ENCODE assay signal across 20 cellular contexts in the genomic region with DNA sequence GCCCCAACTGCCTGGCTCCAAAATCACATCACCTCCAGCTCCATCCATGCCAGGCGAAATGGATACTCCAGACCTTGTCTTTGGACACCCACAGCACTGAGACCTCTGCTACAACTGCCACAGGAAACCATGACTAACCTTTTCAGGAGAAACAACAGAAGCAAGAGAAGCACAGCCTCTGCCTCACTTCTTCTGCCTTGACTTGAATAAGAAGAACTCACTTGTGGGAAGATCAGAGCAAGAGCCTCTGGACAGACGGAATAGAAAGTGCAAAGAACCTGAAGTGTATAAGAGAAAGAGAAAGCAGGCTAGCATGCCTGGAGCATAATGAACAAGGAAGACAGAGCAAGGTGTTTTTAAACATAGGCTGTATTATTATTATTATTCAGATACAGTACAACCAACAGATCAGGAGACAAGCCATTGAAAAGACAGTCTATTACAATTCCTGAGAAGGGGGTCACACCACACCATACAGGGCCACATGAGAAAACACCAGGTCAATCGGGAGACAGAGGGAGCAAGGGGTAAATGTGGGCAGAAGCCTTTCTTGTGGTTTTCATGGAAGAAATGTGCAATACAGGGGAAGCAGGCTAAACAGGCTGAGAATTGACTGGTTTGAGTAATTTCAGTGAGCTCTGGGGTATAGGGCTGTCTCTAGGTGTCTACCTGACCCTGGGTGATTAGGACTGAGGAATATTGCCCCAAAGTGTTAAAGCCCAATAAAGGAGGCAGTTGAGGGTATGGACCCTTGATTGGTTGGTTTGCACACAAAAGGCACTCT. TPM values are rescaled to one million over a fixed set of nuclear protein-coding genes. Genes with fewer than 3 reads are reported as not detected.
A peak's percentile ranks its signal among the peaks of the same experiment; 100 is the strongest.
DNase-seq lines count a peak whose midpoint lies in the region; ATAC-seq lines count a peak whose summit lies in the region.
"Had no signal": no experiment of that assay in that cellular context is flagged by ENCODE, and none has a peak within 500 bp of the region (broad histone marks: within the 10 kb centered on the region; RNA-seq: fewer than 3 reads in every experiment).

No MANE protein-coding gene starts in this region.

- H3K36me3 Mint-ChIP-seq in activated CD4-positive, alpha-beta T cell treated with anti-CD3 and anti-CD28 coated beads for 36 hours (ENCODE audit: low read depth), result no peaks in the 10 kb centered on the region
- no peaks in the 10 kb centered on the region for H3K36me3 Mint-ChIP-seq in activated CD4-positive, alpha-beta T cell treated with anti-CD3 and anti-CD28 coated beads, Interleukin-2, amount 10 ng/mL, durations not matched to agents 7 days and 5 days (ENCODE audit: low read depth)
- H3K36me3 Mint-ChIP-seq: type B pancreatic cell had no signal

- H3K9me3 Mint-ChIP-seq in activated CD4-positive, alpha-beta T cell treated with anti-CD3 and anti-CD28 coated beads for 36 hours (ENCODE audit: low read depth), result no peaks in the 10 kb centered on the region
- no peaks in the 10 kb centered on the region for H3K9me3 Mint-ChIP-seq in activated CD4-positive, alpha-beta T cell treated with anti-CD3 and anti-CD28 coated beads, Interleukin-2, amount 10 ng/mL, durations not matched to agents 7 days and 5 days
- H3K9me3 Mint-ChIP-seq: type B pancreatic cell had no signal

- CTCF ChIA-PET in activated CD4-positive, alpha-beta T cell treated with anti-CD3 and anti-CD28 coated beads for 36 hours (lab: Charles Lee), result interaction anchor here (0.6 to 4.9 kb wide), 3 partner anchors 10 to 247 kb away, joined by 4 to 18 read pairs (median 12); no protein-coding TSS in a partner anchor
- CTCF ChIA-PET in activated CD4-positive, alpha-beta T cell treated with anti-CD3 and anti-CD28 coated beads, Interleukin-2, amount 10 ng/mL, durations not matched to agents 7 days and 5 days (lab: Charles Lee), result interaction anchor here (1.2 to 1.5 kb wide), 4 partner anchors 9 to 27 kb away, joined by 3 read pairs; no protein-coding TSS in a partner anchor

- peak overlapping the region; percentile 7 for H3K4me3 Mint-ChIP-seq in activated CD4-positive, alpha-beta T cell treated with anti-CD3 and anti-CD28 coated beads for 36 hours
- H3K4me3 Mint-ChIP-seq in activated CD4-positive, alpha-beta T cell treated with anti-CD3 and anti-CD28 coated beads, Interleukin-2, amount 10 ng/mL, durations not matched to agents 7 days and 5 days, result no peak overlapping the region
- H3K4me3 Mint-ChIP-seq: type B pancreatic cell had no signal

- POLR2A ChIA-PET in activated CD4-positive, alpha-beta T cell treated with anti-CD3 and anti-CD28 coated beads for 36 hours (lab: Charles Lee), result no interaction called here
- POLR2A ChIA-PET in activated CD4-positive, alpha-beta T cell treated with anti-CD3 and anti-CD28 coated beads, Interleukin-2, amount 10 ng/mL, durations not matched to agents 7 days and 5 days (lab: Charles Lee), result no interaction called here

- DNase-seq in activated CD4-positive, alpha-beta T cell treated with anti-CD3 and anti-CD28 coated beads for 36 hours, result peak; percentile 47
- DNase-seq in activated CD4-positive, alpha-beta T cell treated with anti-CD3 and anti-CD28 coated beads, Interleukin-2, amount 10 ng/mL, durations not matched to agents 7 days and 5 days, result no peak
- DNase-seq in NOMO-1 treated with dmso at 0.1 percent for 144 hours (lab: John Stamatoyannopoulos, UW; ENCODE audit: unreplicated experiment) (peak; percentile 43), dermis blood vessel endothelial cell (peak; percentile 24), NCI-H146 treated with DMSO at 0.1 percent for 48 hours (lab: John Stamatoyannopoulos, UW; ENCODE audit: unreplicated experiment) (no peak)
- DNase-seq: C1 segment of cervical spinal cord; colonic mucosa; DMS79 treated with DMSO at 0.1 percent for 48 hours; foreskin fibroblast; NCI-H1105; occipital lobe; stimulated activated CD4-positive, alpha-beta T cell treated with anti-CD3 and anti-CD28 coated beads, Interleukin-4, amount 100 ng/mL, for 4 hours had no signal

- H3K27me3 Mint-ChIP-seq in activated CD4-positive, alpha-beta T cell treated with anti-CD3 and anti-CD28 coated beads for 36 hours, result peaks cover 24% of the 10 kb centered on the region
- peaks cover 3% of the 10 kb centered on the region for H3K27me3 Mint-ChIP-seq in activated CD4-positive, alpha-beta T cell treated with anti-CD3 and anti-CD28 coated beads, Interleukin-2, amount 10 ng/mL, durations not matched to agents 7 days and 5 days

- intact Hi-C loops in activated CD4-positive, alpha-beta T cell treated with anti-CD3 and anti-CD28 coated beads for 36 hours (cut with DNase I, micrococcal nuclease), result loop anchor here (1.0 to 10.0 kb wide), 5 partner anchors 19 to 1214 kb away; partner anchors contain the start of genes ITGA5 (in 1 of the 2) and TESPA1 (in 1 of the 2)

- peak; percentile 78 for ATAC-seq in activated CD4-positive, alpha-beta T cell treated with anti-CD3 and anti-CD28 coated beads for 36 hours
- ATAC-seq in GM21717 (IDR thresholded peaks at IDR 0.05; ENCODE audit: unreplicated experiment) (peak; percentile 52), HG03025 (IDR thresholded peaks at IDR 0.05; ENCODE audit: low FRiP score, unreplicated experiment) (no peak), HG02642 (IDR thresholded peaks at IDR 0.05; ENCODE audit: poor library complexity, unreplicated experiment) (no peak)

- H3K27ac Mint-ChIP-seq in activated CD4-positive, alpha-beta T cell treated with anti-CD3 and anti-CD28 coated beads for 36 hours, result peak overlapping the region; percentile 57
- H3K27ac Mint-ChIP-seq in activated CD4-positive, alpha-beta T cell treated with anti-CD3 and anti-CD28 coated beads, Interleukin-2, amount 10 ng/mL, durations not matched to agents 7 days and 5 days, result no peak overlapping the region
- H3K27ac Mint-ChIP-seq: type B pancreatic cell had no signal

- peaks cover 21% of the 10 kb centered on the region for H3K4me1 Mint-ChIP-seq in activated CD4-positive, alpha-beta T cell treated with anti-CD3 and anti-CD28 coated beads for 36 hours
- peaks cover 14% of the 10 kb centered on the region for H3K4me1 Mint-ChIP-seq in activated CD4-positive, alpha-beta T cell treated with anti-CD3 and anti-CD28 coated beads, Interleukin-2, amount 10 ng/mL, durations not matched to agents 7 days and 5 days

RNA-seq across cellular contexts. Expression of gene OR10P1, which starts 7.4 kb away (rescaled TPM):
- total RNA-seq in activated CD4-positive, alpha-beta T cell treated with anti-CD3 and anti-CD28 coated beads for 36 hours, result not detected
- not detected for total RNA-seq in activated CD4-positive, alpha-beta T cell treated with anti-CD3 and anti-CD28 coated beads, Interleukin-2, amount 10 ng/mL, durations not matched to agents 7 days and 5 days
- not detected in 2 replicates for total RNA-seq in dermis blood vessel endothelial cell
- total RNA-seq: A172; astrocyte; colonic mucosa; mononuclear cell; occipital lobe; T-helper 1 cell treated with Interleukin-12 subunit alpha and Interleukin-12 subunit beta and Interleukin-4 antibody, amounts not matched to agents 30 ng/mL and 1 ng/mL, for 36 hours had no signal

RNA-seq across cellular contexts. Expression of gene OR2AP1, which starts 57.0 kb away (rescaled TPM):
- not detected for total RNA-seq in activated CD4-positive, alpha-beta T cell treated with anti-CD3 and anti-CD28 coated beads for 36 hours
- total RNA-seq in activated CD4-positive, alpha-beta T cell treated with anti-CD3 and anti-CD28 coated beads, Interleukin-2, amount 10 ng/mL, durations not matched to agents 7 days and 5 days, result not detected
- total RNA-seq in dermis blood vessel endothelial cell, result not detected in 2 replicates
- total RNA-seq: A172; astrocyte; colonic mucosa; mononuclear cell; occipital lobe; T-helper 1 cell treated with Interleukin-12 subunit alpha and Interleukin-12 subunit beta and Interleukin-4 antibody, amounts not matched to agents 30 ng/mL and 1 ng/mL, for 36 hours had no signal

Comparison
In these comparisons a context has a peak if more than half of its experiments do, and no peak if none do; other contexts are left out.
1. DNase-seq: peak in activated CD4-positive, alpha-beta T cell treated with anti-CD3 and anti-CD28 coated beads for 36 hours (single experiment), NOMO-1 treated with dmso at 0.1 percent for 144 hours (single experiment) and dermis blood vessel endothelial cell (single experiment); none in activated CD4-positive, alpha-beta T cell treated with anti-CD3 and anti-CD28 coated beads, Interleukin-2, amount 10 ng/mL, durations not matched to agents 7 days and 5 days (single experiment) and NCI-H146 treated with DMSO at 0.1 percent for 48 hours (single experiment).
2. ATAC-seq: peak in activated CD4-positive, alpha-beta T cell treated with anti-CD3 and anti-CD28 coated beads for 36 hours (single experiment) and GM21717 (single experiment); none in HG03025 (single experiment) and HG02642 (single experiment).